8 cellular contexts compared by ENCODE assay signal in genomic region chr17:39165844-39166349, GRCh38. TPM values are rescaled to one million over a fixed set of nuclear protein-coding genes. Genes with fewer than 3 reads are reported as not detected.
DNase-seq lines count a peak whose midpoint lies in the region; ATAC-seq and TF ChIP-seq lines count a peak whose summit lies in the region.

TSS of gene ARL5C (minus strand) at chr17:39166161. CDS start at chr17:39165760, 401 bp downstream.

- peaks cover 84% of the 10 kb centered on the region for H3K27me3 Mint-ChIP-seq in activated naive CD4-positive, alpha-beta T cell treated with anti-CD3 and anti-CD28 coated beads, Interleukin-2, amount 10 ng/mL, durations not matched to agents 7 days and 5 days
- peaks cover 1% of the 10 kb centered on the region for H3K27me3 Mint-ChIP-seq in chondrocyte (ENCODE audit: low read depth)

- 67 to 78% methylated on average over 1 to 12 of the region's 17 CpGs for WGBS in upper lobe of left lung, 2 donors

- peak within 1 kb of the TSS in 2 of 4 donors; percentile 11 to 32 for H3K27ac ChIP-seq in upper lobe of left lung

- no peak for TF ChIP-seq CTCF in chondrocyte (IDR thresholded peaks at IDR 0.05)
- no peak for TF ChIP-seq CTCF in upper lobe of left lung (IDR thresholded peaks at IDR 0.05)
- TF ChIP-seq CTCF in GM13977 (IDR thresholded peaks at IDR 0.05; ENCODE audit: extremely low read depth, insufficient read depth, missing control alignments) = no peak

- peaks cover 4% of the 10 kb centered on the region for H3K36me3 Mint-ChIP-seq in activated naive CD4-positive, alpha-beta T cell treated with anti-CD3 and anti-CD28 coated beads, Interleukin-2, amount 10 ng/mL, durations not matched to agents 7 days and 5 days
- H3K36me3 Mint-ChIP-seq in chondrocyte (ENCODE audit: low read depth) = no peaks in the 10 kb centered on the region

- peak within 1 kb of the TSS; percentile 52 for H3K4me3 ChIP-seq in mononuclear cell (ENCODE audit: low read length)
- peak within 1 kb of the TSS; percentile 18 to 54 (median 44) for H3K4me3 ChIP-seq in upper lobe of left lung

- H3K4me1 Mint-ChIP-seq in activated naive CD4-positive, alpha-beta T cell treated with anti-CD3 and anti-CD28 coated beads, Interleukin-2, amount 10 ng/mL, durations not matched to agents 7 days and 5 days = peaks cover 46% of the 10 kb centered on the region
- peaks cover 19% of the 10 kb centered on the region for H3K4me1 Mint-ChIP-seq in chondrocyte (ENCODE audit: low read depth)

- H3K36me3 ChIP-seq in upper lobe of left lung = no peaks in the 10 kb centered on the region

- H3K4me1 ChIP-seq in mononuclear cell (ENCODE audit: insufficient read depth, low read length) (peaks cover 62% of the 10 kb centered on the region), upper lobe of left lung (peaks cover 15 to 26% (median 25%) of the 10 kb centered on the region in 4 donors)

- H3K27ac Mint-ChIP-seq in activated naive CD4-positive, alpha-beta T cell treated with anti-CD3 and anti-CD28 coated beads, Interleukin-2, amount 10 ng/mL, durations not matched to agents 7 days and 5 days = no peak within 1 kb of the TSS
- H3K27ac Mint-ChIP-seq in chondrocyte (ENCODE audit: unreplicated experiment) = no peak within 1 kb of the TSS

- TF ChIP-seq POLR2A in upper lobe of left lung (IDR thresholded peaks at IDR 0.05) = no peak

- H3K27me3 ChIP-seq in mononuclear cell (ENCODE audit: insufficient read depth, low read length) (no peaks in the 10 kb centered on the region), upper lobe of left lung (peaks cover 0 to 8% (median 2%) of the 10 kb centered on the region in 4 donors)

- no peak for DNase-seq in activated naive CD4-positive, alpha-beta T cell treated with anti-CD3 and anti-CD28 coated beads, Interleukin-2, amount 10 ng/mL, durations not matched to agents 7 days and 5 days
- no peak for DNase-seq in activated naive CD4-positive, alpha-beta T cell treated with anti-CD3 and anti-CD28 coated beads, Interleukin-2, amount 50 U/mL, for 16 hours
- no peak for DNase-seq in chondrocyte (ENCODE audit: low spot score)
- no peak for DNase-seq in upper lobe of left lung
- DNase-seq in GM13977 (ENCODE audit: low spot score) = no peak
- DNase-seq in DMS153 treated with DMSO at 0.1 percent for 48 hours (lab: John Stamatoyannopoulos, UW; ENCODE audit: unreplicated experiment) = no peak

- H3K9me3 ChIP-seq in mononuclear cell (ENCODE audit: low read depth, low read length) (no peaks in the 10 kb centered on the region), upper lobe of left lung (no peaks in the 10 kb centered on the region)

- in situ Hi-C loops in GM13977 (cut with MboI; ENCODE audit: low pct_unique_long_range_greater_than_20kb, low sequenced_read_pairs, unreplicated experiment) = no loop called here

- peak within 1 kb of the TSS; percentile 79 for H3K4me3 Mint-ChIP-seq in activated naive CD4-positive, alpha-beta T cell treated with anti-CD3 and anti-CD28 coated beads, Interleukin-2, amount 10 ng/mL, durations not matched to agents 7 days and 5 days
- H3K4me3 Mint-ChIP-seq in chondrocyte (ENCODE audit: unreplicated experiment) = peak within 1 kb of the TSS; percentile 78

- CTCF ChIA-PET in activated naive CD4-positive, alpha-beta T cell treated with anti-CD3 and anti-CD28 coated beads, Interleukin-2, amount 10 ng/mL, durations not matched to agents 7 days and 5 days (lab: Charles Lee) = interaction anchor here (0.6 to 7.6 kb wide), 10 partner anchors 10 to 183 kb away, joined by 3 to 121 read pairs (median 9); partner anchors contain the start of gene PLXDC1

- peaks cover 6% of the 10 kb centered on the region for H3K9me3 Mint-ChIP-seq in activated naive CD4-positive, alpha-beta T cell treated with anti-CD3 and anti-CD28 coated beads, Interleukin-2, amount 10 ng/mL, durations not matched to agents 7 days and 5 days
- H3K9me3 Mint-ChIP-seq in chondrocyte (ENCODE audit: low read depth) = peaks cover 3% of the 10 kb centered on the region

- no peak for ATAC-seq in upper lobe of left lung (ENCODE audit: low FRiP score in 2 of 2)
- ATAC-seq in GM18868 (IDR thresholded peaks at IDR 0.05; ENCODE audit: unreplicated experiment) = no peak

- no peak for TF ChIP-seq EP300 in upper lobe of left lung (IDR thresholded peaks at IDR 0.05)

RNA-seq across cellular contexts. Expression of gene ARL5C, which starts in this region (rescaled TPM):
- 0.25 TPM in 1 of 3 replicates, not detected in the others for total RNA-seq in chondrocyte
- total RNA-seq in mononuclear cell = not detected
- under 1 TPM in 1 of 6 donors, not detected in 5; 0.39 TPM for total RNA-seq in upper lobe of left lung
